Comparison of ENCODE assay signal across 8 cellular contexts in genomic region chr9:88077071-88077617, GRCh38.
DNase-seq lines count a peak whose midpoint lies in the region; ATAC-seq and TF ChIP-seq lines count a peak whose summit lies in the region.
"Had no signal": no experiment of that assay in that cellular context is flagged by ENCODE, and none has a peak within 500 bp of the region (broad histone marks: within the 10 kb centered on the region; RNA-seq: fewer than 3 reads in every experiment).

No MANE protein-coding gene starts in this region.

- H3K27me3 ChIP-seq in HL-60 (ENCODE audit: insufficient read depth, poor library complexity, severe bottlenecking) (no peaks in the 10 kb centered on the region), iPS-18a (ENCODE audit: control insufficient read depth, insufficient read depth, low read length) (peaks cover 29% of the 10 kb centered on the region)
- H3K27me3 ChIP-seq: cardiac muscle cell had no signal

- no peak for TF ChIP-seq CTCF in HL-60 (IDR thresholded peaks at IDR 0.05; ENCODE audit: insufficient read depth, low read length)

- H3K9me3 ChIP-seq in iPS-18a (ENCODE audit: control insufficient read depth, low read depth, low read length) = no peaks in the 10 kb centered on the region

- H3K36me3 ChIP-seq in iPS-18a (ENCODE audit: control insufficient read depth, low read depth, low read length) = no peaks in the 10 kb centered on the region
- H3K36me3 ChIP-seq: cardiac muscle cell had no signal

- DNase-seq in HL-60 (ENCODE audit: low read depth in 1 of 2, low spot score in 1 of 2) = no peak
- DNase-seq in activated naive CD8-positive, alpha-beta T cell treated with anti-CD3 and anti-CD28 coated beads, Interleukin-2, amount 10 ng/mL, durations not matched to agents 7 days and 5 days = no peak
- no peak for DNase-seq in OCI-M1 (lab: John Stamatoyannopoulos, UW)
- no peak for DNase-seq in NCI-H774 (lab: John Stamatoyannopoulos, UW)

- peak overlapping the region; percentile 91 for H3K4me3 Mint-ChIP-seq in activated naive CD8-positive, alpha-beta T cell treated with anti-CD3 and anti-CD28 coated beads, Interleukin-2, amount 10 ng/mL, durations not matched to agents 7 days and 5 days
- peak overlapping the region; percentile 63 for H3K4me3 Mint-ChIP-seq in stimulated activated memory B cell treated with anti-CD40 and anti-IgM and Interleukin-4, amounts not matched to agents 10 μg/mL and 1 μg/mL and 100 μg/mL, for 72 hours

- H3K4me1 ChIP-seq in iPS-18a (ENCODE audit: control insufficient read depth, low read depth, low read length) = peaks cover 13% of the 10 kb centered on the region

- POLR2A ChIA-PET in activated naive CD8-positive, alpha-beta T cell treated with anti-CD3 and anti-CD28 coated beads, Interleukin-2, amount 10 ng/mL, durations not matched to agents 7 days and 5 days (lab: Charles Lee) = no interaction called here

- no peak overlapping the region for H3K27ac Mint-ChIP-seq in activated naive CD8-positive, alpha-beta T cell treated with anti-CD3 and anti-CD28 coated beads, Interleukin-2, amount 10 ng/mL, durations not matched to agents 7 days and 5 days
- no peak overlapping the region for H3K27ac Mint-ChIP-seq in stimulated activated memory B cell treated with anti-CD40 and anti-IgM and Interleukin-4, amounts not matched to agents 10 μg/mL and 1 μg/mL and 100 μg/mL, for 72 hours

- ATAC-seq in activated naive CD8-positive, alpha-beta T cell treated with anti-CD3 and anti-CD28 coated beads, Interleukin-2, amount 10 ng/mL, durations not matched to agents 7 days and 5 days (ENCODE audit: low read depth) = no peak
- ATAC-seq in stimulated activated memory B cell treated with anti-CD40 and anti-IgM and Interleukin-4, amounts not matched to agents 10 μg/mL and 1 μg/mL and 100 μg/mL, for 72 hours = no peak
- no peak for ATAC-seq in HG03039 (IDR thresholded peaks at IDR 0.05; ENCODE audit: unreplicated experiment)

- peaks cover 13% of the 10 kb centered on the region for H3K4me1 Mint-ChIP-seq in activated naive CD8-positive, alpha-beta T cell treated with anti-CD3 and anti-CD28 coated beads, Interleukin-2, amount 10 ng/mL, durations not matched to agents 7 days and 5 days
- peaks cover 19% of the 10 kb centered on the region for H3K4me1 Mint-ChIP-seq in stimulated activated memory B cell treated with anti-CD40 and anti-IgM and Interleukin-4, amounts not matched to agents 10 μg/mL and 1 μg/mL and 100 μg/mL, for 72 hours

- H3K27ac ChIP-seq in HL-60 (replicated peaks) = no peak overlapping the region
- no peak overlapping the region for H3K27ac ChIP-seq in iPS-18a (ENCODE audit: low read length)
- H3K27ac ChIP-seq: cardiac muscle cell had no signal

- H3K9me3 Mint-ChIP-seq in activated naive CD8-positive, alpha-beta T cell treated with anti-CD3 and anti-CD28 coated beads, Interleukin-2, amount 10 ng/mL, durations not matched to agents 7 days and 5 days = no peaks in the 10 kb centered on the region
- H3K9me3 Mint-ChIP-seq in stimulated activated memory B cell treated with anti-CD40 and anti-IgM and Interleukin-4, amounts not matched to agents 10 μg/mL and 1 μg/mL and 100 μg/mL, for 72 hours = peaks cover 5% of the 10 kb centered on the region

- H3K36me3 Mint-ChIP-seq in activated naive CD8-positive, alpha-beta T cell treated with anti-CD3 and anti-CD28 coated beads, Interleukin-2, amount 10 ng/mL, durations not matched to agents 7 days and 5 days = no peaks in the 10 kb centered on the region
- peaks cover 7% of the 10 kb centered on the region for H3K36me3 Mint-ChIP-seq in stimulated activated memory B cell treated with anti-CD40 and anti-IgM and Interleukin-4, amounts not matched to agents 10 μg/mL and 1 μg/mL and 100 μg/mL, for 72 hours

- no peak overlapping the region for H3K9ac ChIP-seq in iPS-18a (ENCODE audit: low read length)

- peak overlapping the region; percentile 56 for H3K4me3 ChIP-seq in HL-60 (replicated peaks; ENCODE audit: insufficient read depth, low read length)
- H3K4me3 ChIP-seq in iPS-18a (ENCODE audit: low read length) = peak overlapping the region; percentile 80

- peaks cover 64% of the 10 kb centered on the region for H3K27me3 Mint-ChIP-seq in activated naive CD8-positive, alpha-beta T cell treated with anti-CD3 and anti-CD28 coated beads, Interleukin-2, amount 10 ng/mL, durations not matched to agents 7 days and 5 days
- peaks cover 33% of the 10 kb centered on the region for H3K27me3 Mint-ChIP-seq in stimulated activated memory B cell treated with anti-CD40 and anti-IgM and Interleukin-4, amounts not matched to agents 10 μg/mL and 1 μg/mL and 100 μg/mL, for 72 hours
